10 cellular contexts compared by ENCODE assay signal in genomic region chr5:10600629-10601245, GRCh38. TPM values are rescaled to one million over a fixed set of nuclear protein-coding genes. Genes with fewer than 3 reads are reported as not detected.
DNase-seq lines count a peak whose midpoint lies in the region; ATAC-seq and TF ChIP-seq lines count a peak whose summit lies in the region.
"Had no signal": no experiment of that assay in that cellular context is flagged by ENCODE, and none has a peak within 500 bp of the region (broad histone marks: within the 10 kb centered on the region; RNA-seq: fewer than 3 reads in every experiment).

No MANE protein-coding gene starts in this region.

- H3K27ac ChIP-seq in psoas muscle, result peak overlapping the region; percentile 91

- TF ChIP-seq CTCF in psoas muscle (IDR thresholded peaks at IDR 0.05), result no peak

- H3K9me3 ChIP-seq in psoas muscle, result no peaks in the 10 kb centered on the region

- no peak overlapping the region for H3K27ac Mint-ChIP-seq in activated T-helper 17 cell treated with anti-CD3 and anti-CD28 coated beads, Interleukin-2, amount 50 U/mL, for 72 hours
- H3K27ac Mint-ChIP-seq: activated naive CD4-positive, alpha-beta T cell treated with anti-CD3 and anti-CD28 coated beads, Interleukin-2, amount 50 U/mL, for 24 hours had no signal

- peaks cover 39% of the 10 kb centered on the region for H3K4me1 ChIP-seq in psoas muscle

- WGBS in psoas muscle, 3 donors, result 23 to 36% (median 26%) methylated on average over 5 of the region's 5 CpGs

- H3K9me3 Mint-ChIP-seq in activated T-helper 17 cell treated with anti-CD3 and anti-CD28 coated beads, Interleukin-2, amount 50 U/mL, for 72 hours, result no peaks in the 10 kb centered on the region
- H3K9me3 Mint-ChIP-seq: activated naive CD4-positive, alpha-beta T cell treated with anti-CD3 and anti-CD28 coated beads, Interleukin-2, amount 50 U/mL, for 24 hours had no signal

- in situ Hi-C loops in ACHN (cut with HindIII; ENCODE audit: low pct_ligation_motif_present, low pct_unique_long_range_greater_than_20kb, low sequenced_read_pairs), result no loop called here

- H3K4me3 Mint-ChIP-seq in activated T-helper 17 cell treated with anti-CD3 and anti-CD28 coated beads, Interleukin-2, amount 50 U/mL, for 72 hours, result peak overlapping the region; percentile 49
- H3K4me3 Mint-ChIP-seq: activated naive CD4-positive, alpha-beta T cell treated with anti-CD3 and anti-CD28 coated beads, Interleukin-2, amount 50 U/mL, for 24 hours had no signal

- intact Hi-C loops in psoas muscle (cut with DNase I), result no loop called here

- H3K4me3 ChIP-seq in psoas muscle, result peak overlapping the region; percentile 43
- H3K4me3 ChIP-seq: skin epidermis had no signal

- DNase-seq in ACHN (peak; percentile 70), psoas muscle (no peak), NCI-H1417 treated with DMSO at 0.1 percent for 48 hours (lab: John Stamatoyannopoulos, UW) (no peak), GDM1 (lab: John Stamatoyannopoulos, UW) (no peak)
- no peak for DNase-seq in activated CD8-positive, alpha-beta memory T cell treated with anti-CD3 and anti-CD28 coated beads, Interleukin-2, amount 50 U/mL, for 4 hours

- ATAC-seq in GM19035 (IDR thresholded peaks at IDR 0.05; ENCODE audit: unreplicated experiment) (peak; percentile 90), HG03108 (IDR thresholded peaks at IDR 0.05; ENCODE audit: unreplicated experiment) (peak; percentile 62), psoas muscle (peak; percentile 26 to 67 (median 66))
- ATAC-seq in activated T-helper 17 cell treated with anti-CD3 and anti-CD28 coated beads, Interleukin-2, amount 50 U/mL, for 72 hours (replicated peaks), result peak; percentile 64

- no peaks in the 10 kb centered on the region for H3K27me3 Mint-ChIP-seq in activated T-helper 17 cell treated with anti-CD3 and anti-CD28 coated beads, Interleukin-2, amount 50 U/mL, for 72 hours

- H3K4me1 Mint-ChIP-seq in activated T-helper 17 cell treated with anti-CD3 and anti-CD28 coated beads, Interleukin-2, amount 50 U/mL, for 72 hours, result peaks cover 23% of the 10 kb centered on the region

- H3K36me3 Mint-ChIP-seq in activated T-helper 17 cell treated with anti-CD3 and anti-CD28 coated beads, Interleukin-2, amount 50 U/mL, for 72 hours (ENCODE audit: low read depth), result no peaks in the 10 kb centered on the region

- no peaks in the 10 kb centered on the region for H3K36me3 ChIP-seq in psoas muscle (ENCODE audit: insufficient read depth in 1 of 2, low read depth in 1 of 2)

- no peaks in the 10 kb centered on the region for H3K27me3 ChIP-seq in psoas muscle (ENCODE audit: insufficient read depth in 3 of 3, low read length in 2 of 3)

RNA-seq across cellular contexts. Expression of gene ANKRD33B, which starts 36.9 kb away (rescaled TPM):
- total RNA-seq in activated T-helper 17 cell treated with anti-CD3 and anti-CD28 coated beads, Interleukin-2, amount 50 U/mL, for 72 hours, result 10 to 100 TPM in 1 of 2 donors, 1 to 10 TPM in 1; 7.8 to 12.2 TPM
- 10 to 100 TPM in 1 of 4 donors, 1 to 10 TPM in 3; 2.1 to 32.7 (median 8.3) TPM for total RNA-seq in psoas muscle
- polyA plus RNA-seq in psoas muscle, result 10 to 100 TPM in 1 of 3 donors, 1 to 10 TPM in 2; 1.4 to 14.1 (median 5.0) TPM
